In genomic region chr4:8419222-8420041, GRCh38 we compare ENCODE assay signal across 1 cellular context.
TF ChIP-seq lines count a peak whose summit lies in the region.

No MANE protein-coding gene starts in this region.

TF ChIP-seq in HepG2, 621 proteins besides CTCF, POLR2A, EP300 and RAD21 (continued from another document):
- TF ChIP-seq ZBTB21 (CRISPR knock-in tag; IDR thresholded peaks at IDR 0.05) (no peak), CSRNP2 (CRISPR knock-in tag; conservative IDR thresholded peaks at IDR 0.05; ENCODE audit: low read depth) (no peak), TSC22D2 (CRISPR knock-in tag; IDR thresholded peaks at IDR 0.05; ENCODE audit: borderline replicate concordance) (no peak), ETV5 (CRISPR knock-in tag; IDR thresholded peaks at IDR 0.05; ENCODE audit: borderline replicate concordance) (no peak), RFXAP (CRISPR knock-in tag; IDR thresholded peaks at IDR 0.05; ENCODE audit: borderline replicate concordance) (no peak), ZSCAN12 (CRISPR knock-in tag; IDR thresholded peaks at IDR 0.05) (no peak)
TF ChIP-seq in HepG2: peak in this region for 3.
